In genomic region chr11:65713212-65713969, GRCh38 we compare ENCODE assay signal across 8 cellular contexts. TPM values are rescaled to one million over a fixed set of nuclear protein-coding genes. Genes with fewer than 3 reads are reported as not detected.
DNase-seq lines count a peak whose midpoint lies in the region; ATAC-seq and TF ChIP-seq lines count a peak whose summit lies in the region.

No MANE protein-coding gene starts in this region.

- H4K20me1 ChIP-seq in KMS-11 (ENCODE audit: insufficient read depth), result no peaks in the 10 kb centered on the region

- H3K4me3 Mint-ChIP-seq in chondrocyte (ENCODE audit: unreplicated experiment) (peak overlapping the region; percentile 94), nephron progenitor cell (peak overlapping the region; percentile 89)

- H3K9me3 ChIP-seq in BE2C, result no peaks in the 10 kb centered on the region

- H3K79me2 ChIP-seq in KMS-11 (ENCODE audit: insufficient read depth, low read depth), result peaks cover 9% of the 10 kb centered on the region; the same call in 1 of the 2 replicates

- H3K4me1 Mint-ChIP-seq in chondrocyte (ENCODE audit: low read depth) (peaks cover 35% of the 10 kb centered on the region), nephron progenitor cell (peaks cover 28% of the 10 kb centered on the region)

- DNase-seq in BE2C (no peak), chondrocyte (ENCODE audit: low spot score) (no peak), nephron progenitor cell (no peak), NCI-H526 (lab: John Stamatoyannopoulos, UW) (no peak), NCI-H1092 (lab: John Stamatoyannopoulos, UW) (no peak), SHP77 treated with DMSO at 0.1 percent for 48 hours (lab: John Stamatoyannopoulos, UW) (no peak)

- H3K4me3 ChIP-seq in BE2C (ENCODE audit: low read depth, low read length) (peak overlapping the region; percentile 85), KMS-11 (IDR thresholded peaks at IDR 0.05; ENCODE audit: insufficient read depth, low read depth, low read length) (no peak overlapping the region)

- H3K9ac ChIP-seq in KMS-11, result no peak overlapping the region

- H3K27ac ChIP-seq in KMS-11, result no peak overlapping the region

- H3K36me3 ChIP-seq in BE2C, result peaks cover 52% of the 10 kb centered on the region
- H3K36me3 ChIP-seq in KMS-11 (ENCODE audit: insufficient read depth), result no peaks in the 10 kb centered on the region

- no peaks in the 10 kb centered on the region for H3K27me3 ChIP-seq in BE2C
- no peaks in the 10 kb centered on the region for H3K27me3 ChIP-seq in KMS-11 (ENCODE audit: insufficient read depth, low read depth)

- TF ChIP-seq CTCF in BE2C (IDR thresholded peaks at IDR 0.05; ENCODE audit: low read depth, low read length), result no peak
- no peak for TF ChIP-seq CTCF in KMS-11 (conservative IDR thresholded peaks at IDR 0.05; ENCODE audit: low read depth, low read length)
- no peak for TF ChIP-seq CTCF in chondrocyte (IDR thresholded peaks at IDR 0.05)
- no peak for TF ChIP-seq CTCF in nephron progenitor cell (IDR thresholded peaks at IDR 0.05)

- no peaks in the 10 kb centered on the region for H3K27me3 Mint-ChIP-seq in chondrocyte (ENCODE audit: low read depth)
- peaks cover 4% of the 10 kb centered on the region for H3K27me3 Mint-ChIP-seq in nephron progenitor cell (ENCODE audit: low read depth, poor library complexity)

- H3K4me2 ChIP-seq in KMS-11, result peak overlapping the region; percentile 69; the same call in 1 of the 2 replicates

- H3K4me1 ChIP-seq in BE2C (peaks cover 4% of the 10 kb centered on the region), KMS-11 (ENCODE audit: low read depth, poor library complexity, severe bottlenecking) (peaks cover 9% of the 10 kb centered on the region)

- H2AFZ ChIP-seq in KMS-11 (ENCODE audit: low read depth), result no peak overlapping the region

- H3K36me3 Mint-ChIP-seq in chondrocyte (ENCODE audit: low read depth) (peaks cover 27% of the 10 kb centered on the region), nephron progenitor cell (ENCODE audit: low read depth) (peaks cover 43% of the 10 kb centered on the region)

- H3K9me3 Mint-ChIP-seq in chondrocyte (ENCODE audit: low read depth) (no peaks in the 10 kb centered on the region), nephron progenitor cell (peaks cover 3% of the 10 kb centered on the region)

- ATAC-seq in GM19397 (IDR thresholded peaks at IDR 0.05; ENCODE audit: unreplicated experiment), result no peak

- no peak overlapping the region for H3K27ac Mint-ChIP-seq in chondrocyte (ENCODE audit: unreplicated experiment)
- H3K27ac Mint-ChIP-seq in nephron progenitor cell, result peak overlapping the region; percentile 54

RNA-seq across cellular contexts. Expression of gene KAT5, which starts 1.3 kb away (rescaled TPM):
- 105 TPM for polyA plus RNA-seq in BE2C (2012; ENCODE audit: insufficient read depth, insufficient read length, low read depth)
- total RNA-seq in chondrocyte, result 39.9 to 53.6 TPM (median 43.2 TPM) in 3 replicates

RNA-seq across cellular contexts. Expression of gene RNASEH2C, which starts 7.2 kb away (rescaled TPM):
- polyA plus RNA-seq in BE2C (2012; ENCODE audit: insufficient read depth, insufficient read length, low read depth), result 225 TPM
- 39.3 to 56.9 TPM (median 42.7 TPM) in 3 replicates for total RNA-seq in chondrocyte

RNA-seq across cellular contexts. Expression of gene RELA, which starts 50.7 kb away (rescaled TPM):
- polyA plus RNA-seq in BE2C (2012; ENCODE audit: insufficient read depth, insufficient read length, low read depth), result 108 TPM
- total RNA-seq in chondrocyte, result 65.3 to 73.6 TPM (median 72.7 TPM) in 3 replicates
